In genomic region chr10:31582365-31583052, GRCh38 we compare ENCODE assay signal across 12 cellular contexts.
DNase-seq lines count a peak whose midpoint lies in the region; ATAC-seq, FAIRE-seq and TF ChIP-seq lines count a peak whose summit lies in the region.
"Had no signal": no experiment of that assay in that cellular context is flagged by ENCODE, and none has a peak within 500 bp of the region (broad histone marks: within the 10 kb centered on the region; RNA-seq: fewer than 3 reads in every experiment).

No MANE protein-coding gene starts in this region.

- H3K4me1 ChIP-seq in astrocyte (ENCODE audit: insufficient read depth, low read length) (no peaks in the 10 kb centered on the region), stomach smooth muscle (ENCODE audit: control insufficient read depth, insufficient read depth, low read length) (peaks cover 33% of the 10 kb centered on the region)

- H3K9ac ChIP-seq in astrocyte (ENCODE audit: low read length) (no peak overlapping the region), stomach smooth muscle (ENCODE audit: low read length in 2 of 2) (peak overlapping the region in 1 of 2 donors; percentile 42)

- no peak for FAIRE-seq in astrocyte (lab: Jason Lieb, UNC)
- FAIRE-seq: A204.1, TTC549 had no signal

- H3K27ac ChIP-seq in astrocyte (ENCODE audit: low read depth, low read length) (no peak overlapping the region), stomach smooth muscle (ENCODE audit: low read length) (peak overlapping the region; percentile 60)

- TF ChIP-seq CTCF in astrocyte (IDR thresholded peaks at IDR 0.05; ENCODE audit: insufficient read depth, low read depth, low read length): no peak

- no peaks in the 10 kb centered on the region for H3K27me3 ChIP-seq in astrocyte (ENCODE audit: insufficient read depth, low read length)
- no peaks in the 10 kb centered on the region for H3K27me3 ChIP-seq in stomach smooth muscle (ENCODE audit: control insufficient read depth in 1 of 2, insufficient read depth in 2 of 2, low read length in 2 of 2)

- no peak overlapping the region for H3K4me2 ChIP-seq in astrocyte (ENCODE audit: low read length)

- DNase-seq in NCI-H748 (lab: John Stamatoyannopoulos, UW; ENCODE audit: unreplicated experiment) (peak; percentile 7), NCI-H748 treated with DMSO at 0.1 percent for 48 hours (lab: John Stamatoyannopoulos, UW) (no peak), astrocyte (ENCODE audit: low read depth) (peak; percentile 17), iris pigment epithelial cell (ENCODE audit: low read depth) (peak; percentile 39), ureter (ENCODE audit: low spot score) (no peak)
- DNase-seq: NCI-H1694 treated with DMSO at 0.1 percent for 48 hours; stimulated activated CD4-positive, alpha-beta T cell treated with anti-CD3 and anti-CD28 coated beads, Interleukin-4, amount 100 ng/mL, for 24 hours had no signal

- H3K27me3 Mint-ChIP-seq in astrocyte (ENCODE audit: low read depth, unreplicated experiment): peaks cover 13% of the 10 kb centered on the region

- H3K36me3 Mint-ChIP-seq in astrocyte (ENCODE audit: low read depth, unreplicated experiment): no peaks in the 10 kb centered on the region

- H3K9me3 Mint-ChIP-seq in astrocyte (ENCODE audit: unreplicated experiment): peaks cover 8% of the 10 kb centered on the region

- H3K9me3 ChIP-seq in astrocyte (ENCODE audit: insufficient read depth, low read depth, low read length) (no peaks in the 10 kb centered on the region), stomach smooth muscle (ENCODE audit: control insufficient read depth in 2 of 2, low read length in 2 of 2) (peaks cover 0 to 3% of the 10 kb centered on the region in 2 donors)

- no peaks in the 10 kb centered on the region for H3K79me2 ChIP-seq in astrocyte (ENCODE audit: insufficient read depth, low read length)

- H3K4me3 ChIP-seq in astrocyte (ENCODE audit: insufficient read depth, low read depth, low read length): no peak overlapping the region
- H3K4me3 ChIP-seq in stomach smooth muscle (ENCODE audit: low read length in 2 of 2): peak overlapping the region; percentile 28 to 49

- ATAC-seq in HG03520 (IDR thresholded peaks at IDR 0.05; ENCODE audit: unreplicated experiment) (no peak), GM18519 (IDR thresholded peaks at IDR 0.05; ENCODE audit: low FRiP score, unreplicated experiment) (no peak)

- H2AFZ ChIP-seq in astrocyte (ENCODE audit: low read depth, low read length): no peak overlapping the region

- H4K20me1 ChIP-seq in astrocyte (ENCODE audit: insufficient read depth, low read length): no peaks in the 10 kb centered on the region

- H3K36me3 ChIP-seq in astrocyte (ENCODE audit: insufficient read depth, low read length) (no peaks in the 10 kb centered on the region), stomach smooth muscle (ENCODE audit: control insufficient read depth in 2 of 2, insufficient read depth in 2 of 2, low read length in 2 of 2) (no peaks in the 10 kb centered on the region)

- H3K4me1 Mint-ChIP-seq in astrocyte (ENCODE audit: low read depth, unreplicated experiment): no peaks in the 10 kb centered on the region

- no peak overlapping the region for H3K4me3 Mint-ChIP-seq in astrocyte (ENCODE audit: unreplicated experiment)

- no peak overlapping the region for H3K27ac Mint-ChIP-seq in astrocyte (ENCODE audit: unreplicated experiment)

Comparison
In these comparisons a context has a peak if more than half of its experiments do, and no peak if none do; other contexts are left out.
1. DNase-seq: peak in NCI-H748 (single experiment), astrocyte (single experiment) and iris pigment epithelial cell (single experiment); none in NCI-H748 treated with DMSO at 0.1 percent for 48 hours (single experiment) and ureter (single experiment).